14 cellular contexts compared by ENCODE assay signal in the genomic region with DNA sequence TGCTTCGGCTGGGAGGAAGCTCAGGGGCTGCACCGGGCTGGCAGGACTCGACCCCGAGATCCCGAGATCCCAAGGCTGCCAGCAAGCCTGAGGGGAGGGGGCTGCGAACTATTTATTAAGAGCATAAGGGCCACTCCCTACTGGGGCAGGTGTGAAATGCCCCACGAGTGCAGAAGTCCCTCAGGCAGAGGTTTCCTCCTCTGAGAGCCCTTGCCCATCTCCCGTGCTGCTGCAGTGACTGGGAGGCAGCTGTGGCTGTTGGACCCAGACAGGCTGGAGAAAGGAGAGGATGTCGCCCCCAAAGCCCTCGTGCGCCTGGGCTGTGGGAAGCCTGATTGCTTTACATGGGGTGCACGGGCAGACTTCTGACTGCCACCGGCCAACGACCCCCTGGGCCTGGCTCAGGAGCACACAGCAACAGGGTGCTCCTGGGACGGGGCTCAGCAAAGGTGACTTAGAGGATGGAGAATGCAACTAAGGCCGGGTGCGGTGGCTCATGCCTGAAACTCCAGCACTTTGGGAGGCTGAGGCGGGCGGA. TPM values are rescaled to one million over a fixed set of nuclear protein-coding genes. Genes with fewer than 3 reads are reported as not detected.
DNase-seq lines count a peak whose midpoint lies in the region; ATAC-seq and TF ChIP-seq lines count a peak whose summit lies in the region.
"Had no signal": no experiment of that assay in that cellular context is flagged by ENCODE, and none has a peak within 500 bp of the region (broad histone marks: within the 10 kb centered on the region; RNA-seq: fewer than 3 reads in every experiment).

No MANE protein-coding gene starts in this region.

- H3K27me3 Mint-ChIP-seq in T-helper 17 cell, result no peaks in the 10 kb centered on the region

- peaks cover 54% of the 10 kb centered on the region for H3K4me1 Mint-ChIP-seq in T-helper 17 cell

- peaks cover 0 to 54% (median 8%) of the 10 kb centered on the region in 3 donors for H3K4me1 ChIP-seq in esophagus squamous epithelium
- H3K4me1 ChIP-seq: tibial artery had no signal

- no peaks in the 10 kb centered on the region for H3K9me3 ChIP-seq in T-helper 17 cell (ENCODE audit: control insufficient read depth, low read length, poor library complexity, severe bottlenecking)
- H3K9me3 ChIP-seq in esophagus squamous epithelium, result no peaks in the 10 kb centered on the region
- H3K9me3 ChIP-seq: tibial artery had no signal

- no peak for TF ChIP-seq POLR2A in esophagus squamous epithelium (IDR thresholded peaks at IDR 0.05)

- H3K36me3 ChIP-seq in esophagus squamous epithelium, result peaks cover 0 to 44% (median 0%) of the 10 kb centered on the region in 3 donors
- H3K36me3 ChIP-seq: tibial artery had no signal

- H3K27ac Mint-ChIP-seq in T-helper 17 cell, result peak overlapping the region; percentile 91

- H3K36me3 Mint-ChIP-seq in T-helper 17 cell (ENCODE audit: low read depth), result no peaks in the 10 kb centered on the region

- intact Hi-C loops in esophagus squamous epithelium (cut with DNase I), result no loop called here

- no peak for TF ChIP-seq CTCF in esophagus squamous epithelium (IDR thresholded peaks at IDR 0.05)

- H3K4me3 Mint-ChIP-seq in T-helper 17 cell, result peak overlapping the region; percentile 89

- WGBS in esophagus squamous epithelium, 2 donors, result 69 to 74% methylated on average over 8 to 9 of the region's 19 CpGs

- H3K4me3 ChIP-seq in esophagus squamous epithelium, result no peak overlapping the region
- H3K4me3 ChIP-seq: tibial artery had no signal

- ATAC-seq in T-helper 17 cell (no peak), GM21515 (IDR thresholded peaks at IDR 0.05; ENCODE audit: unreplicated experiment) (no peak)

- no peaks in the 10 kb centered on the region for H3K27me3 ChIP-seq in esophagus squamous epithelium
- H3K27me3 ChIP-seq: tibial artery had no signal

- H3K27ac ChIP-seq in esophagus squamous epithelium, result peak overlapping the region in 3 of 4 donors; percentile 7 to 59 (median 9)
- H3K27ac ChIP-seq: tibial artery had no signal

- peak; percentile 30 for DNase-seq in stimulated activated CD4-positive, alpha-beta T cell treated with anti-CD3 and anti-CD28 coated beads, Interleukin-15, amount 100 ng/mL, for 24 hours
- DNase-seq in stimulated activated CD4-positive, alpha-beta T cell treated with anti-CD3 and anti-CD28 coated beads, Interleukin-12 subunit alpha, Interleukin-12 subunit beta, amount 100 ng/mL, for 4 hours, result no peak
- no peak for DNase-seq in T-helper 17 cell
- DNase-seq in esophagus squamous epithelium (lab: John Stamatoyannopoulos, UW), result no peak
- DNase-seq in NOMO-1 (lab: John Stamatoyannopoulos, UW; ENCODE audit: unreplicated experiment in 2 of 2), result no peak
- no peak for DNase-seq in iPS-NIHi7 (ENCODE audit: extremely low spot score)
- no peak for DNase-seq in hepatic stellate cell (ENCODE audit: low spot score)
- DNase-seq: DMS79 treated with DMSO at 0.1 percent for 48 hours, glutamatergic neuron, kidney glomerular epithelial cell, NCI-H1436 treated with DMSO at 0.1 percent for 48 hours, NCI-H510A, tibial artery had no signal

RNA-seq across cellular contexts. Expression of a gene that starts 39.8 kb away (rescaled TPM):
- total RNA-seq in T-helper 17 cell (100 to 1,000 TPM in 1 of 2 donors, 10 to 100 TPM in 1; 64.7 to 135 TPM), esophagus squamous epithelium (10 to 100 TPM; 25.5 to 55.8 (median 43.9) TPM)
